9 cellular contexts compared by ENCODE assay signal in the genomic region with DNA sequence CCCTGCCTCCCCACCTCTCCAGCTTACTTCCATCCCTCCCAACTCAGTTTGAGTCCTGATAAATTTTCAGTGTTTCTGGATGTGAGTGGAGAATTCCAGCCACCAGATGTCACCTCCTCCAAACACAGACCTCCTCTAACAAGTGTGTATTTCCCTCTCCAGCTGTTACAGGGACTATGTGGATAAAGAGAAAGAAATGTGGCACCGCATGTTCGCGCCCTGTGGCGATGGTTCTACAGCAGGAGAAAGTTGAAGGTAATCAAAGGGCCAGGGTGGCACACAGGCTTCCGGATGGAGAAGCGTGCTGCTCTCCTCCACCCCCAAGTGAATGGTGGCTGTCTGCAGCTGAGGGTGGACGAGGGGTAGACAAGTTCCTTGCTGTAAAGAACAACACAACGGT. TPM values are rescaled to one million over a fixed set of nuclear protein-coding genes. Genes with fewer than 3 reads are reported as not detected.
DNase-seq lines count a peak whose midpoint lies in the region; FAIRE-seq and TF ChIP-seq lines count a peak whose summit lies in the region.
"Had no signal": no experiment of that assay in that cellular context is flagged by ENCODE, and none has a peak within 500 bp of the region (broad histone marks: within the 10 kb centered on the region; RNA-seq: fewer than 3 reads in every experiment).

No MANE protein-coding gene starts in this region.

- TF ChIP-seq POLR2A in H54 (IDR thresholded peaks at IDR 0.05; ENCODE audit: low read depth, low read length) = no peak

- H3K4me3 ChIP-seq in MG63 = no peak overlapping the region

- no peak overlapping the region for H3K27ac ChIP-seq in VCaP

- H3K27ac Mint-ChIP-seq in HFFc6 = peak overlapping the region; percentile 15; the same call in 1 of the 2 replicates
- H3K27ac Mint-ChIP-seq: stimulated activated naive CD8-positive, alpha-beta T cell treated with anti-CD3 and anti-CD28 coated beads, Interleukin-15, Interleukin-2, amounts not matched to agents 100 ng/mL and 50 ng/mL, for 24 hours had no signal

- H3K36me3 ChIP-seq in MG63 = no peaks in the 10 kb centered on the region

- no peak for FAIRE-seq in H54 (lab: Jason Lieb, UNC)

- H3K36me3 Mint-ChIP-seq in HFFc6 (ENCODE audit: low read depth) = no peaks in the 10 kb centered on the region

- no peaks in the 10 kb centered on the region for H3K9me3 ChIP-seq in MG63

- H3K27me3 Mint-ChIP-seq in HFFc6 (ENCODE audit: insufficient read depth) = peaks cover 38% of the 10 kb centered on the region
- H3K27me3 Mint-ChIP-seq: stimulated activated naive CD8-positive, alpha-beta T cell treated with anti-CD3 and anti-CD28 coated beads, Interleukin-15, Interleukin-2, amounts not matched to agents 100 ng/mL and 50 ng/mL, for 24 hours had no signal

- DNase-seq in HFFc6 (peak; percentile 61), iPS-NIHi11 (ENCODE audit: low spot score) (peak; percentile 75), stromal cell of bone marrow (ENCODE audit: low read depth) (peak; percentile 51), MG63 (no peak), H54 (ENCODE audit: insufficient read length, low spot score) (no peak), NK-92 (lab: John Stamatoyannopoulos, UW; ENCODE audit: unreplicated experiment) (no peak), NCI-H2227 treated with DMSO at 0.1 percent for 48 hours (lab: John Stamatoyannopoulos, UW) (no peak)

- peak; percentile 79 for TF ChIP-seq CTCF in HFFc6 (IDR thresholded peaks at IDR 0.05)
- peak; percentile 70 for TF ChIP-seq CTCF in VCaP (conservative IDR thresholded peaks at IDR 0.05)

- peaks cover 14% of the 10 kb centered on the region for H3K4me1 Mint-ChIP-seq in HFFc6 (ENCODE audit: low read depth)

- H3K27me3 ChIP-seq in MG63 = no peaks in the 10 kb centered on the region

- peak overlapping the region; percentile 60 for H3K4me3 Mint-ChIP-seq in HFFc6
- H3K4me3 Mint-ChIP-seq: stimulated activated naive CD8-positive, alpha-beta T cell treated with anti-CD3 and anti-CD28 coated beads, Interleukin-15, Interleukin-2, amounts not matched to agents 100 ng/mL and 50 ng/mL, for 24 hours had no signal

- no peaks in the 10 kb centered on the region for H3K9me3 Mint-ChIP-seq in HFFc6
- H3K9me3 Mint-ChIP-seq: stimulated activated naive CD8-positive, alpha-beta T cell treated with anti-CD3 and anti-CD28 coated beads, Interleukin-15, Interleukin-2, amounts not matched to agents 100 ng/mL and 50 ng/mL, for 24 hours had no signal

RNA-seq across cellular contexts. Expression of a gene that starts 14.7 kb away (rescaled TPM):
- total RNA-seq in HFFc6 (2021; fragmentation: NEBNext Ultra II Directional; extraction: Animal tissue kit (Norgen Biotek cat#: 25700)) = not detected
- total RNA-seq in MG63 (2014; rRNA removed; shearing (Covaris generic); ENCODE audit: low replicate concordance) = not detected in 2 replicates

RNA-seq across cellular contexts. Expression of a gene that starts 14.8 kb away (rescaled TPM):
- not detected for total RNA-seq in HFFc6 (2021; fragmentation: NEBNext Ultra II Directional; extraction: Animal tissue kit (Norgen Biotek cat#: 25700))
- total RNA-seq in MG63 (2014; rRNA removed; shearing (Covaris generic); ENCODE audit: low replicate concordance) = not detected in 2 replicates

RNA-seq across cellular contexts. Expression of a gene that starts 34.0 kb away (rescaled TPM):
- 10 to 100 TPM; 14.1 to 24.0 (median 19.8) TPM for total RNA-seq in HFFc6 (2021; fragmentation: NEBNext Ultra II Directional; extraction: Animal tissue kit (Norgen Biotek cat#: 25700))
- total RNA-seq in MG63 (2014; rRNA removed; shearing (Covaris generic); ENCODE audit: low replicate concordance) = 29.4 and 44.7 TPM in 2 replicates

Comparison
In these comparisons a context has a peak if more than half of its experiments do, and no peak if none do; other contexts are left out.
1. DNase-seq: peak in HFFc6 (single experiment), iPS-NIHi11 (single experiment) and stromal cell of bone marrow (single experiment); none in MG63 (single experiment), H54 (single experiment), NK-92 (single experiment) and NCI-H2227 treated with DMSO at 0.1 percent for 48 hours (single experiment).